In genomic region chr19:1039646-1040475, GRCh38 we compare ENCODE assay signal across 8 cellular contexts. TPM values are rescaled to one million over a fixed set of nuclear protein-coding genes. Genes with fewer than 3 reads are reported as not detected.
DNase-seq lines count a peak whose midpoint lies in the region; ATAC-seq and TF ChIP-seq lines count a peak whose summit lies in the region.

TSS of gene ABCA7 (plus strand) at chr19:1040107. CDS start at chr19:1041362, 1,255 bp downstream.

- CTCF ChIA-PET in GM10248 (lab: Yijun Ruan, JAX): interaction anchor here (0.8 to 4.7 kb wide), 8 partner anchors 9 to 202 kb away, joined by 3 to 32 read pairs (median 4); partner anchors contain the start of genes ARHGAP45, ATP5F1D, CNN2 and GPX4

- peaks cover 31% of the 10 kb centered on the region for H4K20me1 ChIP-seq in osteoblast (ENCODE audit: insufficient read depth, low read length)

- H3K36me3 ChIP-seq in osteoblast (ENCODE audit: insufficient read depth, low read length) (peaks cover 29% of the 10 kb centered on the region), thoracic aorta (peaks cover 18% of the 10 kb centered on the region)

- H3K9me3 Mint-ChIP-seq in activated naive CD4-positive, alpha-beta T cell treated with anti-CD3 and anti-CD28 coated beads, Interleukin-2, amount 50 U/mL, for 72 hours: no peaks in the 10 kb centered on the region
- peaks cover 6% of the 10 kb centered on the region for H3K9me3 Mint-ChIP-seq in glutamatergic neuron (ENCODE audit: unreplicated experiment)

- peaks cover 6% of the 10 kb centered on the region for H3K27me3 Mint-ChIP-seq in glutamatergic neuron (ENCODE audit: unreplicated experiment)

- peaks cover 42% of the 10 kb centered on the region for H3K4me1 ChIP-seq in osteoblast (ENCODE audit: insufficient read depth, low read length)
- H3K4me1 ChIP-seq in thoracic aorta (ENCODE audit: control insufficient read depth in 1 of 2, low read depth in 2 of 2): peaks cover 12 to 33% of the 10 kb centered on the region in 2 donors

- peak; percentile 76 for ATAC-seq in HG02642 (IDR thresholded peaks at IDR 0.05; ENCODE audit: poor library complexity, unreplicated experiment)
- ATAC-seq in activated naive CD4-positive, alpha-beta T cell treated with anti-CD3 and anti-CD28 coated beads, Interleukin-2, amount 50 U/mL, for 72 hours: peak; percentile 93 to 94
- peak; percentile 57 for ATAC-seq in thoracic aorta (ENCODE audit: insufficient number of reproducible peaks, low FRiP score, low read depth)

- no peaks in the 10 kb centered on the region for H3K27me3 ChIP-seq in osteoblast (ENCODE audit: insufficient read depth, low read length)
- H3K27me3 ChIP-seq in thoracic aorta (replicated peaks; ENCODE audit: insufficient read depth): no peaks in the 10 kb centered on the region

- H3K79me2 ChIP-seq in osteoblast (ENCODE audit: insufficient read depth, low read length): peaks cover 4% of the 10 kb centered on the region

- POLR2A ChIA-PET in GM10248 (lab: Yijun Ruan, JAX): interaction anchor here (1.0 to 1.2 kb wide), 3 partner anchors 18 to 202 kb away, joined by 3 to 8 read pairs (median 3); partner anchors contain the start of genes ARHGAP45, ATP5F1D, RNU6-2 and TMEM259

- peaks cover 8 to 39% of the 10 kb centered on the region in 2 donors for H3K36me3 Mint-ChIP-seq in activated naive CD4-positive, alpha-beta T cell treated with anti-CD3 and anti-CD28 coated beads, Interleukin-2, amount 50 U/mL, for 72 hours
- H3K36me3 Mint-ChIP-seq in glutamatergic neuron (ENCODE audit: unreplicated experiment): no peaks in the 10 kb centered on the region

- peak within 1 kb of the TSS; percentile 41 for H2AFZ ChIP-seq in osteoblast (ENCODE audit: low read length)

- H3K4me3 ChIP-seq in osteoblast (ENCODE audit: insufficient read depth, low read length): peak within 1 kb of the TSS; percentile 68
- H3K4me3 ChIP-seq in thoracic aorta: peak within 1 kb of the TSS; percentile 80

- TF ChIP-seq CTCF in GM10248 (IDR thresholded peaks at IDR 0.05; ENCODE audit: control extremely low read depth, extremely low read depth, low read depth, missing control alignments): no peak
- TF ChIP-seq CTCF in glutamatergic neuron (IDR thresholded peaks at IDR 0.05; ENCODE audit: partially characterized antibody, unreplicated experiment): no peak
- TF ChIP-seq CTCF in osteoblast (IDR thresholded peaks at IDR 0.05; ENCODE audit: extremely low read depth, low read depth, low read length): no peak
- no peak for TF ChIP-seq CTCF in thoracic aorta (IDR thresholded peaks at IDR 0.05)

- H3K27ac ChIP-seq in osteoblast (ENCODE audit: low read depth, low read length) (peak within 1 kb of the TSS; percentile 24), thoracic aorta (peak within 1 kb of the TSS; percentile 5 to 52)

- peak; percentile 96 for DNase-seq in GM10248 (ENCODE audit: extremely low spot score)
- DNase-seq in NCI-H1105 treated with DMSO at 0.1 percent for 48 hours (lab: John Stamatoyannopoulos, UW): peak; percentile 96
- DNase-seq in SKM-1 treated with dmso at 0.1 percent for 144 hours (lab: John Stamatoyannopoulos, UW; ENCODE audit: unreplicated experiment): peak; percentile 93
- DNase-seq in activated naive CD4-positive, alpha-beta T cell treated with anti-CD3 and anti-CD28 coated beads, Interleukin-2, amount 50 U/mL, for 72 hours (ENCODE audit: low spot score in 2 of 2): peak; percentile 99 to 100
- DNase-seq in glutamatergic neuron: peak; percentile 100
- peak; percentile 98 for DNase-seq in osteoblast (ENCODE audit: insufficient read length, low spot score, missing footprints)
- DNase-seq in thoracic aorta (ENCODE audit: low spot score): peak; percentile 85

- peak within 1 kb of the TSS; percentile 96 for H3K4me3 Mint-ChIP-seq in glutamatergic neuron (ENCODE audit: unreplicated experiment)

- peaks cover 3% of the 10 kb centered on the region for H3K4me1 Mint-ChIP-seq in glutamatergic neuron (ENCODE audit: low read depth, unreplicated experiment)

- peak within 1 kb of the TSS; percentile 80 for H3K4me2 ChIP-seq in osteoblast (ENCODE audit: insufficient read depth, low read length)

- peak within 1 kb of the TSS; percentile 82 to 87 for H3K27ac Mint-ChIP-seq in activated naive CD4-positive, alpha-beta T cell treated with anti-CD3 and anti-CD28 coated beads, Interleukin-2, amount 50 U/mL, for 72 hours
- peak within 1 kb of the TSS; percentile 91 for H3K27ac Mint-ChIP-seq in glutamatergic neuron (ENCODE audit: unreplicated experiment)

- H3K9me3 ChIP-seq in osteoblast (ENCODE audit: low read depth, low read length) (no peaks in the 10 kb centered on the region), thoracic aorta (no peaks in the 10 kb centered on the region)

RNA-seq across cellular contexts. Expression of gene ABCA7, which starts in this region (rescaled TPM):
- total RNA-seq in activated naive CD4-positive, alpha-beta T cell treated with anti-CD3 and anti-CD28 coated beads, Interleukin-2, amount 50 U/mL, for 72 hours: 100 to 1,000 TPM in 1 of 2 donors, 10 to 100 TPM in 1; 17.8 to 105 TPM
- total RNA-seq in glutamatergic neuron (ENCODE audit: unreplicated experiment) (110 TPM), osteoblast (33.3 and 43.0 TPM in 2 replicates), thoracic aorta (1 to 10 TPM; 6.0 to 7.0 TPM)

Comparison
In these comparisons a context has a peak if more than half of its experiments do, and no peak if none do; other contexts are left out.
1. Peak in every context shown above with its lines: DNase-seq, ATAC-seq, H3K4me3 ChIP-seq and H3K27ac ChIP-seq.